ENCODE assay signal across 8 cellular contexts in genomic region chr2:43220229-43220981, GRCh38. TPM values are rescaled to one million over a fixed set of nuclear protein-coding genes. Genes with fewer than 3 reads are reported as not detected.
DNase-seq lines count a peak whose midpoint lies in the region; ATAC-seq and TF ChIP-seq lines count a peak whose summit lies in the region.

No MANE protein-coding gene starts in this region.

- H3K9me3 Mint-ChIP-seq in nephron progenitor cell, result no peaks in the 10 kb centered on the region

- in situ Hi-C loops in G401 (cut with HindIII; ENCODE audit: low sequenced_read_pairs), result loop anchor here (10.0 kb wide), 1 partner anchor 386 kb away; no protein-coding TSS in a partner anchor

- peak overlapping the region; percentile 74 to 95 (median 84) for H3K4me3 ChIP-seq in Peyer's patch
- peak overlapping the region; percentile 91 to 97 for H3K4me3 ChIP-seq in duodenal mucosa (ENCODE audit: low read depth in 1 of 2, low read length in 2 of 2)

- no peak for TF ChIP-seq POLR2A in Peyer's patch (IDR thresholded peaks at IDR 0.05)

- H3K27me3 ChIP-seq in Peyer's patch (no peaks in the 10 kb centered on the region), duodenal mucosa (ENCODE audit: control insufficient read depth in 1 of 2, insufficient read depth in 2 of 2, low read length in 2 of 2) (no peaks in the 10 kb centered on the region)

- peak overlapping the region; percentile 85 for H3K4me3 Mint-ChIP-seq in nephron progenitor cell

- H3K4me1 ChIP-seq in Peyer's patch (peaks cover 2 to 34% (median 17%) of the 10 kb centered on the region in 4 donors), duodenal mucosa (ENCODE audit: control insufficient read depth in 1 of 2, insufficient read depth in 2 of 2, low read length in 2 of 2) (peaks cover 40 to 44% of the 10 kb centered on the region in 2 donors)

- H3K36me3 Mint-ChIP-seq in nephron progenitor cell (ENCODE audit: low read depth), result peaks cover 9% of the 10 kb centered on the region

- no peaks in the 10 kb centered on the region for H3K27me3 Mint-ChIP-seq in nephron progenitor cell (ENCODE audit: low read depth, poor library complexity)

- peak overlapping the region; percentile 79 to 91 for H3K9ac ChIP-seq in duodenal mucosa (ENCODE audit: low read depth in 1 of 2, low read length in 2 of 2)

- no peak for TF ChIP-seq CTCF in Peyer's patch (IDR thresholded peaks at IDR 0.05)
- no peak for TF ChIP-seq CTCF in nephron progenitor cell (IDR thresholded peaks at IDR 0.05)

- peak overlapping the region; percentile 99 for H3K27ac Mint-ChIP-seq in nephron progenitor cell

- ATAC-seq in GM18909 (IDR thresholded peaks at IDR 0.05; ENCODE audit: poor library complexity, unreplicated experiment), result no peak

- no peaks in the 10 kb centered on the region for H3K9me3 ChIP-seq in Peyer's patch
- no peaks in the 10 kb centered on the region for H3K9me3 ChIP-seq in duodenal mucosa (ENCODE audit: control insufficient read depth in 1 of 2, low read length in 2 of 2)

- H3K36me3 ChIP-seq in Peyer's patch (peaks cover 0 to 32% (median 4%) of the 10 kb centered on the region in 3 donors), duodenal mucosa (ENCODE audit: control insufficient read depth in 1 of 2, insufficient read depth in 2 of 2, low read length in 2 of 2) (peaks cover 24 to 35% of the 10 kb centered on the region in 2 donors)

- H3K27ac ChIP-seq in Peyer's patch, result peak overlapping the region; percentile 94 to 100 (median 100)
- H3K27ac ChIP-seq in duodenal mucosa (ENCODE audit: low read depth, low read length), result peak overlapping the region; percentile 98

- peak; percentile 37 for DNase-seq in G401 (ENCODE audit: low spot score)
- no peak for DNase-seq in Peyer's patch
- no peak for DNase-seq in nephron progenitor cell
- DNase-seq in COR-L47 (lab: John Stamatoyannopoulos, UW), result no peak
- DNase-seq in NCI-H1048 (lab: John Stamatoyannopoulos, UW), result no peak
- DNase-seq in activated effector memory CD4-positive, alpha-beta T cell treated with Interleukin-2 at 50 U/mL for 16 hours, result no peak

- peaks cover 76% of the 10 kb centered on the region for H3K4me1 Mint-ChIP-seq in nephron progenitor cell

RNA-seq across cellular contexts. Expression of gene ZFP36L2, which starts 6.0 kb away (rescaled TPM):
- 22.5 and 32.4 TPM in 2 replicates for total RNA-seq in G401 (2014; rRNA removed; shearing (Covaris generic))
- 100 to 1,000 TPM in 3 of 4 donors, 10 to 100 TPM in 1; 90.4 to 227 (median 148) TPM for total RNA-seq in Peyer's patch
